In genomic region chr9:105881654-105882349, GRCh38 we compare ENCODE assay signal across 8 cellular contexts.
DNase-seq lines count a peak whose midpoint lies in the region; ATAC-seq and TF ChIP-seq lines count a peak whose summit lies in the region.

No MANE protein-coding gene starts in this region.

- H3K9me3 Mint-ChIP-seq in glutamatergic neuron (ENCODE audit: unreplicated experiment), result no peaks in the 10 kb centered on the region

- no peaks in the 10 kb centered on the region for H3K27me3 Mint-ChIP-seq in glutamatergic neuron (ENCODE audit: unreplicated experiment)

- H3K4me1 Mint-ChIP-seq in glutamatergic neuron (ENCODE audit: low read depth, unreplicated experiment), result no peaks in the 10 kb centered on the region

- no peak overlapping the region for H3K27ac Mint-ChIP-seq in glutamatergic neuron (ENCODE audit: unreplicated experiment)

- ATAC-seq in GM21528 (IDR thresholded peaks at IDR 0.05; ENCODE audit: low FRiP score, unreplicated experiment) (peak; percentile 64), HG03571 (IDR thresholded peaks at IDR 0.05; ENCODE audit: unreplicated experiment) (no peak)

- H3K27ac ChIP-seq in SJCRH30, result no peak overlapping the region

- DNase-seq in DMS53 treated with DMSO at 0.1 percent for 48 hours (lab: John Stamatoyannopoulos, UW; ENCODE audit: unreplicated experiment), result peak; percentile 29
- DNase-seq in SJCRH30, result peak; percentile 70 to 87
- DNase-seq in activated naive CD4-positive, alpha-beta T cell (lab: John Stamatoyannopoulos, UW), result peak; percentile 9 to 38 (median 34)
- DNase-seq in glutamatergic neuron, result peak; percentile 80
- peak; percentile 48 for DNase-seq in retina

- TF ChIP-seq CTCF in LNCAP (IDR thresholded peaks at IDR 0.05) (peak; percentile 95), glutamatergic neuron (IDR thresholded peaks at IDR 0.05; ENCODE audit: partially characterized antibody, unreplicated experiment) (peak; percentile 90)

- H3K36me3 Mint-ChIP-seq in glutamatergic neuron (ENCODE audit: unreplicated experiment), result no peaks in the 10 kb centered on the region

- no peak overlapping the region for H3K4me3 ChIP-seq in SJCRH30

- peaks cover 16% of the 10 kb centered on the region for H3K4me1 ChIP-seq in SJCRH30

- no peaks in the 10 kb centered on the region for H3K27me3 ChIP-seq in SJCRH30

- H3K4me3 Mint-ChIP-seq in glutamatergic neuron (ENCODE audit: unreplicated experiment), result no peak overlapping the region

- no peaks in the 10 kb centered on the region for H3K9me3 ChIP-seq in SJCRH30 (replicated peaks)

- H3K36me3 ChIP-seq in SJCRH30, result no peaks in the 10 kb centered on the region

Comparison
In these comparisons a context has a peak if more than half of its experiments do, and no peak if none do; other contexts are left out.
1. DNase-seq: peak in every context shown above with its lines; median percentile 80 in glutamatergic neuron; 78 in SJCRH30; 48 in retina; 34 in activated naive CD4-positive, alpha-beta T cell; 29 in DMS53 treated with DMSO at 0.1 percent for 48 hours.